ENCODE assay signal across 15 cellular contexts in the genomic region with DNA sequence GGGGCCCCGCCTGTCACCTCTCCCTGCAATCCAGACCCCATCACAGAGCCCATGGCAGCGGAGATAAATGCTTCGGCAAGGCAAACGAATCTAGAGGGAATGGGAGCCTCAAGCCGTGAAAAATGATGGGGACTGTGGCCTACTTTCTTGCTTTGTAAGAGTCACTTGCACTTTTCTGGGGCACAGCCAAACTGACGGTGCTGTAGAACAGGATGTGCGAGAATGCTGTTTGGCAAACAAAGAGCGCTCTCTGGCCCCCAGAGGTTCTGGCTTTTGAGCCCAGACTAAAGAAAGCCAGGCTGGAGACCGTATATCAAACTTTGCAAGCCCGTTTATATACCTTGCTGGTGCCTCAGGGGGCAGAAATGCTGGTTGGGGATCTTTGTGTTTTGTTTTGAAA.
DNase-seq lines count a peak whose midpoint lies in the region; ATAC-seq, FAIRE-seq and TF ChIP-seq lines count a peak whose summit lies in the region.
"Had no signal": no experiment of that assay in that cellular context is flagged by ENCODE, and none has a peak within 500 bp of the region (broad histone marks: within the 10 kb centered on the region; RNA-seq: fewer than 3 reads in every experiment).

No MANE protein-coding gene starts in this region.

- in situ Hi-C loops in HepG2 (cut with HindIII; ENCODE audit: extremely low pct_ligation_motif_present, low pct_unique_long_range_greater_than_20kb): no loop called here

- ATAC-seq in HepG2 (no peak), left ventricle myocardium superior (peak; percentile 52), HG02884 (IDR thresholded peaks at IDR 0.05; ENCODE audit: unreplicated experiment) (no peak)
- ATAC-seq in stimulated activated naive B cell treated with anti-CD40 and anti-IgM and Interleukin-4, amounts not matched to agents 10 μg/mL and 1 μg/mL and 100 μg/mL, for 72 hours (replicated peaks): no peak
- ATAC-seq: activated T-cell treated with anti-CD3 and anti-CD28 coated beads, Interleukin-2, amount 50 U/mL, for 4 hours had no signal

- CTCF ChIA-PET in HepG2 (lab: Yijun Ruan, JAX; ENCODE audit: low intra/inter-chr PET ratio, low total read pairs): no interaction called here

- BruUV-seq in HepG2 (replicated peaks; lab: Mats Ljungman, UMichigan): no TSS peak

- H3K4me1 ChIP-seq in liver (ENCODE audit: control insufficient read depth in 4 of 4, insufficient read depth in 4 of 4, low read length in 3 of 4): peaks cover 0 to 4% (median 3%) of the 10 kb centered on the region in 4 donors
- H3K4me1 ChIP-seq in HepG2 (ENCODE audit: insufficient read depth, low read length): peaks cover 39% of the 10 kb centered on the region
- H3K4me1 ChIP-seq in prostate gland (replicated peaks): peaks cover 13% of the 10 kb centered on the region

- H3K27me3 ChIP-seq in liver (ENCODE audit: control insufficient read depth in 4 of 4, insufficient read depth in 4 of 4, low read length in 3 of 4) (no peaks in the 10 kb centered on the region), HepG2 (ENCODE audit: control insufficient read depth in 1 of 2, insufficient read depth in 2 of 2, low read length in 2 of 2) (peaks cover 1 to 13% of the 10 kb centered on the region in 2 experiments; a peak in 3 of 5 replicates), prostate gland (replicated peaks; ENCODE audit: insufficient read depth) (no peaks in the 10 kb centered on the region)
- H3K27me3 ChIP-seq: suprapubic skin had no signal

- TF ChIP-seq CTCF in liver (IDR thresholded peaks at IDR 0.05; ENCODE audit: low read depth, low read length, missing input control): no peak
- no peak for TF ChIP-seq CTCF in HepG2 (CRISPR knock-in tag; IDR thresholded peaks at IDR 0.05)
- TF ChIP-seq CTCF in prostate gland (IDR thresholded peaks at IDR 0.05): no peak

- H3K4me3 ChIP-seq in liver (ENCODE audit: low read depth in 1 of 3, low read length in 3 of 3) (no peak overlapping the region), HepG2 (replicated peaks in 1 of 3; ENCODE audit: insufficient read depth in 1 of 3, low read depth in 2 of 3, low read length in 3 of 3) (no peak overlapping the region), prostate gland (no peak overlapping the region)
- H3K4me3 ChIP-seq: suprapubic skin had no signal

- H3K9ac ChIP-seq in liver (ENCODE audit: low read depth in 1 of 2, low read length in 2 of 2) (no peak overlapping the region), HepG2 (ENCODE audit: insufficient read depth, low read depth, low read length) (no peak overlapping the region)
- H3K9ac ChIP-seq: KMS-11 had no signal

- intact Hi-C loops in HepG2 (cut with micrococcal nuclease; ENCODE audit: unreplicated experiment) (no loop called here), left ventricle myocardium superior (cut with micrococcal nuclease) (no loop called here), prostate gland (cut with DNase I) (loop anchor here (5.0 to 10.0 kb wide), 5 partner anchors 39 to 423 kb away; partner anchors contain the start of gene CACNA1C)

- peaks cover under 1 to 4% of the 10 kb centered on the region in 2 donors for H3K9me3 Mint-ChIP-seq in stimulated activated naive B cell treated with anti-CD40 and anti-IgM and Interleukin-4, amounts not matched to agents 10 μg/mL and 1 μg/mL and 100 μg/mL, for 72 hours

- no peak for DNase-seq in HepG2 (ENCODE audit: low spot score)
- peak; percentile 84 for DNase-seq in left ventricle myocardium superior
- DNase-seq in prostate gland (ENCODE audit: low spot score): peak; percentile 86
- no peak for DNase-seq in NOMO-1 treated with dmso at 0.1 percent for 144 hours (lab: John Stamatoyannopoulos, UW; ENCODE audit: unreplicated experiment)
- no peak for DNase-seq in stimulated activated CD4-positive, alpha-beta T cell treated with anti-CD3 and anti-CD28 coated beads, Interleukin-4, amount 100 ng/mL, for 4 hours
- DNase-seq in stimulated activated naive B cell treated with anti-CD40 and anti-IgM and Interleukin-4, amounts not matched to agents 10 μg/mL and 1 μg/mL and 100 μg/mL, for 72 hours: no peak
- DNase-seq: activated CD4-positive, alpha-beta T cell treated with anti-CD3 and anti-CD28 coated beads for 48 hours; activated T-cell treated with anti-CD3 and anti-CD28 coated beads, Interleukin-2, amount 50 U/mL, for 4 hours; NCI-H2029 had no signal

- no peak overlapping the region for H3K27ac ChIP-seq in liver (ENCODE audit: low read depth in 1 of 2, low read length in 2 of 2)
- H3K27ac ChIP-seq in HepG2 (ENCODE audit: extremely low read length, insufficient read depth, low read length): no peak overlapping the region
- peak overlapping the region; percentile 58 to 68 for H3K27ac ChIP-seq in prostate gland
- H3K27ac ChIP-seq: KMS-11, suprapubic skin had no signal

- no peak overlapping the region for H3K27ac Mint-ChIP-seq in stimulated activated naive B cell treated with anti-CD40 and anti-IgM and Interleukin-4, amounts not matched to agents 10 μg/mL and 1 μg/mL and 100 μg/mL, for 72 hours

- peaks cover 0 to 9% of the 10 kb centered on the region in 2 donors for H3K27me3 Mint-ChIP-seq in stimulated activated naive B cell treated with anti-CD40 and anti-IgM and Interleukin-4, amounts not matched to agents 10 μg/mL and 1 μg/mL and 100 μg/mL, for 72 hours

- TF ChIP-seq POLR2A in HepG2 (IDR thresholded peaks at IDR 0.05; ENCODE audit: insufficient read depth in 1 of 2, low read depth in 2 of 2, low read length in 2 of 2): no peak
- TF ChIP-seq POLR2A in prostate gland (IDR thresholded peaks at IDR 0.05): no peak

- TF ChIP-seq EP300 in HepG2 (IDR thresholded peaks at IDR 0.05; ENCODE audit: low read depth in 2 of 2, low read length in 2 of 2) (no peak), HepG2 (CRISPR knock-in tag; IDR thresholded peaks at IDR 0.05; ENCODE audit: borderline replicate concordance) (no peak)

- 68% methylated on average over 10 of the region's 10 CpGs for WGBS in liver
- 20% methylated on average over 10 of the region's 10 CpGs for WGBS in HepG2 (ENCODE audit: low lambda C conversion rate)
- whole genome bisulfite sequencing in prostate gland: 23% methylated on average over 10 of the region's 10 CpGs

- no peaks in the 10 kb centered on the region for H4K20me1 ChIP-seq in HepG2 (ENCODE audit: insufficient read depth, low read length)

- H3K4me1 Mint-ChIP-seq in stimulated activated naive B cell treated with anti-CD40 and anti-IgM and Interleukin-4, amounts not matched to agents 10 μg/mL and 1 μg/mL and 100 μg/mL, for 72 hours: no peaks in the 10 kb centered on the region

- H3K9me3 ChIP-seq in liver (ENCODE audit: control insufficient read depth in 4 of 4, low read length in 3 of 4) (no peaks in the 10 kb centered on the region), HepG2 (ENCODE audit: low read length) (no peaks in the 10 kb centered on the region), prostate gland (no peaks in the 10 kb centered on the region)
- H3K9me3 ChIP-seq: suprapubic skin had no signal

- no peaks in the 10 kb centered on the region for H3K36me3 Mint-ChIP-seq in stimulated activated naive B cell treated with anti-CD40 and anti-IgM and Interleukin-4, amounts not matched to agents 10 μg/mL and 1 μg/mL and 100 μg/mL, for 72 hours

- POLR2A ChIA-PET in HepG2 (lab: Yijun Ruan, JAX): no interaction called here

- H3K79me2 ChIP-seq in HepG2 (ENCODE audit: insufficient read depth, low read length): no peaks in the 10 kb centered on the region

- no peak for FAIRE-seq in HepG2 (lab: Jason Lieb, UNC)
- FAIRE-seq: A204.1, endothelial cell of umbilical vein had no signal

- H3K36me3 ChIP-seq in liver (ENCODE audit: control insufficient read depth in 4 of 4, insufficient read depth in 3 of 4, low read depth in 1 of 4, low read length in 3 of 4): no peaks in the 10 kb centered on the region
- H3K36me3 ChIP-seq in HepG2 (replicated peaks in 1 of 2; ENCODE audit: control insufficient read depth in 1 of 2, insufficient read depth in 2 of 2, low read length in 2 of 2): no peaks in the 10 kb centered on the region
- no peaks in the 10 kb centered on the region for H3K36me3 ChIP-seq in prostate gland
- H3K36me3 ChIP-seq: suprapubic skin had no signal

- H2AFZ ChIP-seq in HepG2 (ENCODE audit: low read length): no peak overlapping the region

- no peak overlapping the region for H3K4me3 Mint-ChIP-seq in stimulated activated naive B cell treated with anti-CD40 and anti-IgM and Interleukin-4, amounts not matched to agents 10 μg/mL and 1 μg/mL and 100 μg/mL, for 72 hours
- H3K4me3 Mint-ChIP-seq: activated T-cell treated with anti-CD3 and anti-CD28 coated beads, Interleukin-2, amount 50 U/mL, for 4 hours had no signal

- no peak overlapping the region for H3K4me2 ChIP-seq in HepG2 (ENCODE audit: low read depth, low read length)
- H3K4me2 ChIP-seq: KMS-11 had no signal

- no peak for TF ChIP-seq RAD21 in liver (IDR thresholded peaks at IDR 0.05)
- TF ChIP-seq RAD21 in HepG2 (CRISPR knock-in tag; IDR thresholded peaks at IDR 0.05): no peak

TF ChIP-seq in liver, 16 proteins besides CTCF, POLR2A, EP300 and RAD21:
- TF ChIP-seq NR2F2 (IDR thresholded peaks at IDR 0.05) (peak; percentile 77), FOXA1 (IDR thresholded peaks at IDR 0.05) (no peak)

TF ChIP-seq in HepG2, 621 proteins besides CTCF, POLR2A, EP300 and RAD21:
- TF ChIP-seq ZSCAN31 (CRISPR knock-in tag; IDR thresholded peaks at IDR 0.05; ENCODE audit: low read depth) (no peak), ZBTB46 (CRISPR knock-in tag; IDR thresholded peaks at IDR 0.05; ENCODE audit: borderline replicate concordance) (no peak)

Comparison
In these comparisons a context has a peak if more than half of its experiments do, and no peak if none do; other contexts are left out.
1. H3K27ac ChIP-seq: peak in prostate gland (2 of 2); none in liver (0 of 2) and HepG2 (single experiment).
2. DNase-seq: peak in left ventricle myocardium superior (single experiment) and prostate gland (single experiment); none in HepG2 (single experiment), NOMO-1 treated with dmso at 0.1 percent for 144 hours (single experiment), stimulated activated CD4-positive, alpha-beta T cell treated with anti-CD3 and anti-CD28 coated beads, Interleukin-4, amount 100 ng/mL, for 4 hours (0 of 2) and stimulated activated naive B cell treated with anti-CD40 and anti-IgM and Interleukin-4, amounts not matched to agents 10 μg/mL and 1 μg/mL and 100 μg/mL, for 72 hours (single experiment).